11 cellular contexts compared by ENCODE assay signal in the genomic region with DNA sequence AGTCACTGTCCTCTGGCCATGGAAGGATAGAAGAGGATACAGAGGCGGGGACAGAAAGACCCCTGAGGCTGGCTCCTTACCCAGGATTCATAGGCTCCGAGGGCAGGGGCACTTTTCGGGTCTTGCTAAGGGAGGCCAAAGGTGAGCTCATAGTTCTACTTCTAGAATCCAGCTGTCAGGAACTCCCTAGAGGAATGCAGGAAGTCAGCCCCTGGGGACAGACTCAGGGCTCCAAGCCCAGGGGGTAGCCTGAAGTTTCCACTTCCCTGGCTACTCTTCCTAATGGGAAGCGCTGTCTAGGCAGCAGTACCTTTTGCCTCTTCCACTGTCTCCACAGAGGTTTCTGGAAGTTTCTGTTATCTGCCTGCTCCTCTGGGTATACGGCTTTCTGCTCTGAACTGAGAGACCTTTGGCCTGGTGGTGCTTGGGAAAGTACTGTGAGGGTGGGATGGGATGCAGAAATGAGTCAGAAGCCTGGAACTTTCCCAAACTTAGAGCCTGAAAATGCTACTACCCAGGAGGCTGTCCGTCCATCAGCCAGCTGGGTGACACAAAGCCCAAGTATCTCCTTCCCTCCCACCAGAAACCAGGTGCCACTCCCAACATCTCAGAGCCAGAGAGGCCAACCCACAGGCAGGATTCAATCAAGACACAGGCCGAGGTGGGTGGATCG. TPM values are rescaled to one million over a fixed set of nuclear protein-coding genes. Genes with fewer than 3 reads are reported as not detected.
DNase-seq lines count a peak whose midpoint lies in the region; ATAC-seq and TF ChIP-seq lines count a peak whose summit lies in the region.
"Had no signal": no experiment of that assay in that cellular context is flagged by ENCODE, and none has a peak within 500 bp of the region (broad histone marks: within the 10 kb centered on the region; RNA-seq: fewer than 3 reads in every experiment).

No MANE protein-coding gene starts in this region.

- H3K27me3 ChIP-seq in HCT116 (ENCODE audit: insufficient read depth, low read length) (no peaks in the 10 kb centered on the region), thyroid gland (no peaks in the 10 kb centered on the region)
- H3K27me3 ChIP-seq in CD4-positive, alpha-beta T cell (ENCODE audit: control insufficient read depth, insufficient read depth, low read length), result no peaks in the 10 kb centered on the region

- no peaks in the 10 kb centered on the region for H3K9me3 Mint-ChIP-seq in CD4-positive, alpha-beta T cell
- H3K9me3 Mint-ChIP-seq: stimulated activated naive B cell treated with anti-CD40 and anti-IgM and Interleukin-4, amounts not matched to agents 10 μg/mL and 1 μg/mL and 100 μg/mL, for 72 hours had no signal

- TF ChIP-seq CTCF in HCT116 (IDR thresholded peaks at IDR 0.05 in 2 of 3, conservative IDR thresholded peaks at IDR 0.05 in 1 of 3; ENCODE audit: borderline replicate concordance in 1 of 3, insufficient read depth in 1 of 3, low read depth in 2 of 3, low read length in 2 of 3) (no peak), thyroid gland (IDR thresholded peaks at IDR 0.05) (no peak)
- TF ChIP-seq CTCF in CD4-positive, alpha-beta T cell (IDR thresholded peaks at IDR 0.05), result no peak

- H3K9me3 ChIP-seq in HCT116 (ENCODE audit: control insufficient read depth in 1 of 2, insufficient read depth in 1 of 2, low read depth in 1 of 2, low read length in 2 of 2) (no peaks in the 10 kb centered on the region), thyroid gland (no peaks in the 10 kb centered on the region)
- no peaks in the 10 kb centered on the region for H3K9me3 ChIP-seq in CD4-positive, alpha-beta T cell (ENCODE audit: control insufficient read depth, low read length)

- no peak for TF ChIP-seq RAD21 in HCT116 (IDR thresholded peaks at IDR 0.05; ENCODE audit: low read depth)

- TF ChIP-seq POLR2A in HCT116 (IDR thresholded peaks at IDR 0.05; ENCODE audit: borderline replicate concordance, extremely low read depth, insufficient read depth, insufficient read length) (no peak), thyroid gland (IDR thresholded peaks at IDR 0.05) (no peak)

- H2AFZ ChIP-seq in HCT116 (ENCODE audit: low read depth, low read length, poor library complexity, severe bottlenecking), result no peak overlapping the region

- H3K27ac Mint-ChIP-seq in CD4-positive, alpha-beta T cell, result no peak overlapping the region
- H3K27ac Mint-ChIP-seq: stimulated activated naive B cell treated with anti-CD40 and anti-IgM and Interleukin-4, amounts not matched to agents 10 μg/mL and 1 μg/mL and 100 μg/mL, for 72 hours had no signal

- WGBS in thyroid gland, 2 donors, result 73 to 91% methylated on average over 6 to 8 of the region's 8 CpGs

- RAD21 ChIA-PET in HCT116 (lab: Charles Lee; ENCODE audit: low non-redundant PET in 1 of 2, low total read pairs in 2 of 2, uncharacterized antibody in 2 of 2, unreplicated experiment in 2 of 2), result no interaction called here

- peak overlapping the region; percentile 25 for H3K4me2 ChIP-seq in HCT116 (ENCODE audit: low read length)

- no peaks in the 10 kb centered on the region for H3K27me3 Mint-ChIP-seq in CD4-positive, alpha-beta T cell
- H3K27me3 Mint-ChIP-seq: stimulated activated naive B cell treated with anti-CD40 and anti-IgM and Interleukin-4, amounts not matched to agents 10 μg/mL and 1 μg/mL and 100 μg/mL, for 72 hours had no signal

- POLR2A ChIA-PET in HCT116 (lab: Charles Lee), result no interaction called here
- POLR2A ChIA-PET in CD4-positive, alpha-beta T cell (lab: Charles Lee), result interaction anchor here (1.5 kb wide), 1 partner anchor 14 kb away, joined by 6 read pairs; no protein-coding TSS in a partner anchor

- peak overlapping the region; percentile 26; the same call in 1 of the 2 replicates for H3K27ac ChIP-seq in HCT116 (ENCODE audit: low read depth, low read length)
- no peak overlapping the region for H3K27ac ChIP-seq in CD4-positive, alpha-beta T cell (ENCODE audit: low read depth, low read length)
- H3K27ac ChIP-seq in thyroid gland, result no peak overlapping the region

- peaks cover 9 to 42% of the 10 kb centered on the region in 2 experiments; a peak in 3 of 4 replicates for H3K4me1 ChIP-seq in HCT116 (ENCODE audit: control insufficient read depth in 1 of 2, insufficient read depth in 2 of 2, low read length in 2 of 2)
- H3K4me1 ChIP-seq in thyroid gland, result peaks cover 10 to 11% of the 10 kb centered on the region in 2 donors

- H3K4me1 Mint-ChIP-seq in CD4-positive, alpha-beta T cell (ENCODE audit: low read depth), result peaks cover 32% of the 10 kb centered on the region

- intact Hi-C loops in HCT116 (cut with micrococcal nuclease) (no loop called here), thyroid gland (cut with DNase I) (no loop called here)
- intact Hi-C loops in CD4-positive, alpha-beta T cell (cut with DNase I, micrococcal nuclease), result loop anchor here in 1 of 2 experiments (1.0 kb wide), 1 partner anchor 13 kb away; no protein-coding TSS in a partner anchor

- no peak overlapping the region for H3K4me3 Mint-ChIP-seq in CD4-positive, alpha-beta T cell
- H3K4me3 Mint-ChIP-seq: stimulated activated naive B cell treated with anti-CD40 and anti-IgM and Interleukin-4, amounts not matched to agents 10 μg/mL and 1 μg/mL and 100 μg/mL, for 72 hours had no signal

- DNase-seq in AG08395 (ENCODE audit: low spot score), result peak; percentile 69
- no peak for DNase-seq in HCT116 (ENCODE audit: low read depth, low spot score)
- DNase-seq in astrocyte of the hippocampus (ENCODE audit: low read depth, low spot score), result peak; percentile 57
- peak; percentile 19 for DNase-seq in kidney glomerular epithelial cell (lab: John Stamatoyannopoulos, UW)
- DNase-seq in CD4-positive, alpha-beta T cell, result no peak
- DNase-seq in thyroid gland, result no peak
- DNase-seq: NCI-H187 treated with DMSO at 0.1 percent for 48 hours; stimulated activated naive B cell treated with anti-CD40 and anti-IgM and Interleukin-4, amounts not matched to agents 10 μg/mL and 1 μg/mL and 100 μg/mL, for 72 hours had no signal

- H3K4me3 ChIP-seq in HCT116 (replicated peaks in 1 of 2; ENCODE audit: low read depth in 1 of 2, low read length in 2 of 2), result no peak overlapping the region
- no peak overlapping the region for H3K4me3 ChIP-seq in thyroid gland (replicated peaks in 1 of 3)

- no TSS peak for BruUV-seq in HCT116 (replicated peaks; lab: Mats Ljungman, UMichigan)

- no peaks in the 10 kb centered on the region for H3K36me3 Mint-ChIP-seq in CD4-positive, alpha-beta T cell (ENCODE audit: low read depth)

- no peak for ATAC-seq in HCT116
- ATAC-seq in GM19452 (IDR thresholded peaks at IDR 0.05; ENCODE audit: unreplicated experiment), result no peak
- no peak for ATAC-seq in CD4-positive, alpha-beta T cell (ENCODE audit: poor library complexity)
- no peak for ATAC-seq in GM19023 (IDR thresholded peaks at IDR 0.05; ENCODE audit: unreplicated experiment)
- ATAC-seq: stimulated activated naive B cell treated with anti-CD40 and anti-IgM and Interleukin-4, amounts not matched to agents 10 μg/mL and 1 μg/mL and 100 μg/mL, for 72 hours had no signal

- H3K9me2 ChIP-seq in HCT116 (ENCODE audit: insufficient read depth), result no peaks in the 10 kb centered on the region

- CTCF ChIA-PET in HCT116 (lab: Charles Lee), result no interaction called here
- CTCF ChIA-PET in CD4-positive, alpha-beta T cell (lab: Charles Lee), result interaction anchor here (0.8 kb wide), 1 partner anchor 18 kb away, joined by 3 read pairs; no protein-coding TSS in a partner anchor

- H4K20me1 ChIP-seq in HCT116 (ENCODE audit: insufficient read depth), result no peaks in the 10 kb centered on the region

- H3K36me3 ChIP-seq in HCT116 (ENCODE audit: control insufficient read depth in 1 of 2, insufficient read depth in 2 of 2, low read length in 2 of 2) (no peaks in the 10 kb centered on the region), thyroid gland (no peaks in the 10 kb centered on the region)

- peaks cover 12% of the 10 kb centered on the region for H3K79me2 ChIP-seq in HCT116 (ENCODE audit: insufficient read depth, low read length)

- peak overlapping the region; percentile 20; the same call in 1 of the 2 replicates for H3K9ac ChIP-seq in HCT116 (ENCODE audit: low read length)

TF ChIP-seq in HCT116, 20 proteins besides CTCF, POLR2A, EP300 and RAD21:
- no peak for TF ChIP-seq EZH2phosphoT487 (IDR thresholded peaks at IDR 0.05; ENCODE audit: borderline replicate concordance)
- TF ChIP-seq SIN3A (IDR thresholded peaks at IDR 0.05; ENCODE audit: low read depth), result no peak
- TF ChIP-seq ZNF274 (IDR thresholded peaks at IDR 0.05; ENCODE audit: low read depth, low read length), result no peak
- no peak for TF ChIP-seq CEBPB (IDR thresholded peaks at IDR 0.05; ENCODE audit: low read depth)
- no peak for TF ChIP-seq YY1 (IDR thresholded peaks at IDR 0.05; ENCODE audit: extremely low read depth, insufficient replicate concordance, low read depth, low read length)
- TF ChIP-seq JUND (IDR thresholded peaks at IDR 0.05), result no peak
- no peak for TF ChIP-seq EGR1 (IDR thresholded peaks at IDR 0.05; ENCODE audit: low read depth)
- TF ChIP-seq EZH2 (IDR thresholded peaks at IDR 0.05), result no peak

RNA-seq across cellular contexts. Expression of a gene that starts 3.6 kb away (rescaled TPM):
- total RNA-seq in HCT116 (2021; ENCODE audit: unreplicated experiment) (19.3 TPM), thyroid gland (10 to 100 TPM; 23.9 to 35.4 (median 30.2) TPM)
- 20.8 and 22.3 TPM in 2 replicates for polyA plus RNA-seq in HCT116 (2012)
- total RNA-seq in CD4-positive, alpha-beta T cell, result 10 to 100 TPM; 39.3 to 42.3 TPM

RNA-seq across cellular contexts. Expression of a gene that starts 14.9 kb away (rescaled TPM):
- 2.0 TPM for total RNA-seq in HCT116 (2021; ENCODE audit: unreplicated experiment)
- 0.62 and 0.95 TPM in 2 replicates for polyA plus RNA-seq in HCT116 (2012)
- total RNA-seq in CD4-positive, alpha-beta T cell, result 100 to 1,000 TPM; 582 to 608 TPM
- 10 to 100 TPM in 1 of 4 donors, 1 to 10 TPM in 1, not detected in 2; 3.0 to 12.3 TPM for total RNA-seq in thyroid gland
- total RNA-seq: dermis microvascular lymphatic vessel endothelial cell had no signal

RNA-seq across cellular contexts. Expression of a gene that starts 23.0 kb away (rescaled TPM):
- 112 TPM for total RNA-seq in HCT116 (2021; ENCODE audit: unreplicated experiment)
- 159 and 169 TPM in 2 replicates for polyA plus RNA-seq in HCT116 (2012)
- 100 to 1,000 TPM; 178 to 193 TPM for total RNA-seq in CD4-positive, alpha-beta T cell
- 10 to 100 TPM; 18.8 to 58.2 (median 37.4) TPM for total RNA-seq in thyroid gland

RNA-seq across cellular contexts. Expression of a gene that starts 51.1 kb away (rescaled TPM):
- total RNA-seq in HCT116 (2021; ENCODE audit: unreplicated experiment) (10.5 TPM), thyroid gland (not detected)
- polyA plus RNA-seq in HCT116 (2012), result 11.8 and 13.8 TPM in 2 replicates
- 1 to 10 TPM; 1.3 to 1.4 TPM for total RNA-seq in CD4-positive, alpha-beta T cell

Comparison
In these comparisons a context has a peak if more than half of its experiments do, and no peak if none do; other contexts are left out.
1. DNase-seq: peak in AG08395 (single experiment), astrocyte of the hippocampus (single experiment) and kidney glomerular epithelial cell (single experiment); none in HCT116 (single experiment), CD4-positive, alpha-beta T cell (0 of 10) and thyroid gland (0 of 2).
2. RNA of a gene that starts 14.9 kb away (total RNA-seq): 582 to 608 TPM in CD4-positive, alpha-beta T cell; 3.0 to 12.3 TPM in thyroid gland and 2.0 TPM in HCT116 (single experiment); every median in the first group is over 10 times any median in the second.